Comparison of ENCODE assay signal across 12 cellular contexts in the genomic region with DNA sequence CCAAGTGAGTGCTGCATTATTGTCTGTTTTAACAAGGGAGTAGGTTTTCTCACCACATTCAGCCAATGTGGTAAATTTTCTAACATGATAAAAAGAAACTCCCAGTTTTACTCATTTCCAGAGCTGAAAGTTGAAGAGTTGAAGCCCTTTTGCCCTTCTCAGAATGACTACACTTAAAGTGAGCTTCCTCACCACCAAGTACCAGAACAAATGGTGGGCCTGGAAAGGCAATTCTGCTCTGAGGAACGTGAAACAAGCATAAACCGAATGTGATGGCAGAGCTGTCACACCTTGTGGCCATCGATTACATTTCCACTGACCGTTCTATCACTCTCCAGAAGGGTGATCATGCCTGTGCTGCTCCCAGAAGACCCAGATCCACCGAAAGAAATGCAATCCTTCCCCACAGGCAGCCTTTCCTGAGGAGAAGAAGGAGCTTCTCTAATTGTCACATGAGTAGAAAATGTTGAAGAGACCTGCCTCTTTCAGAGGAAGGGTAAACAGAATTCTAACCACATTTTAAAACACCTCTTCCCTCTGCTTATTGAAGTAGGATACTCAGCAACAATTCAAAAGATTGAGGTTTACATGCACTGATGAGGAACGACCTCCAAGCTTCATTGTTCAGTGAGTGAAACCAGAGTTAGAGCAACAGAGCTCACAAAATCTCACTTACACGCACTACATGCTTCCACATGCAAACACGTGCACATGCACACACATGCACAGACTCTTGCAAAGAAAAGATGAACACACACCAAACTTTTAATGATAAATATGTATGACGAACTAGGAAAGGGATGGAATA. TPM values are rescaled to one million over a fixed set of nuclear protein-coding genes. Genes with fewer than 3 reads are reported as not detected.
DNase-seq lines count a peak whose midpoint lies in the region; ATAC-seq and TF ChIP-seq lines count a peak whose summit lies in the region.
"Had no signal": no experiment of that assay in that cellular context is flagged by ENCODE, and none has a peak within 500 bp of the region (broad histone marks: within the 10 kb centered on the region; RNA-seq: fewer than 3 reads in every experiment).

No MANE protein-coding gene starts in this region.

- H3K36me3 Mint-ChIP-seq in activated CD4-positive, alpha-beta memory T cell treated with anti-CD3 and anti-CD28 coated beads, Interleukin-2, amount 10 ng/mL, durations not matched to agents 7 days and 5 days (ENCODE audit: low read depth), result peaks cover 10% of the 10 kb centered on the region

- no peak overlapping the region for H3K23ac ChIP-seq in neuronal stem cell (ENCODE audit: low read depth, low read length, poor library complexity)

- H2AFZ ChIP-seq in neuronal stem cell (ENCODE audit: low read length), result no peak overlapping the region

- peak; percentile 80 for DNase-seq in GM12864 (ENCODE audit: low read depth)
- DNase-seq in activated CD4-positive, alpha-beta memory T cell treated with anti-CD3 and anti-CD28 coated beads, Interleukin-2, amount 10 ng/mL, durations not matched to agents 7 days and 5 days, result peak; percentile 37
- DNase-seq in body of pancreas, result no peak
- no peak for DNase-seq in NCI-H69 (lab: John Stamatoyannopoulos, UW)
- DNase-seq in vagina (ENCODE audit: extremely low spot score in 2 of 2), result no peak
- no peak for DNase-seq in neuronal stem cell (ENCODE audit: low spot score)
- DNase-seq: islet precursor cell, thyroid gland had no signal

- H3K27me3 ChIP-seq in body of pancreas, result no peaks in the 10 kb centered on the region
- no peaks in the 10 kb centered on the region for H3K27me3 ChIP-seq in vagina
- H3K27me3 ChIP-seq in neuronal stem cell (ENCODE audit: control insufficient read depth in 3 of 3, insufficient read depth in 3 of 3, low read depth in 1 of 3, low read length in 3 of 3), result peaks cover 0 to 29% (median 0%) of the 10 kb centered on the region in 3 experiments
- H3K27me3 ChIP-seq: thyroid gland had no signal

- TF ChIP-seq POLR2A in body of pancreas (IDR thresholded peaks at IDR 0.05), result no peak
- no peak for TF ChIP-seq POLR2A in vagina (IDR thresholded peaks at IDR 0.05)

- H3K27me3 Mint-ChIP-seq in activated CD4-positive, alpha-beta memory T cell treated with anti-CD3 and anti-CD28 coated beads, Interleukin-2, amount 10 ng/mL, durations not matched to agents 7 days and 5 days, result peaks cover 82% of the 10 kb centered on the region

- peak overlapping the region; percentile 5 for H3K27ac Mint-ChIP-seq in activated CD4-positive, alpha-beta memory T cell treated with anti-CD3 and anti-CD28 coated beads, Interleukin-2, amount 10 ng/mL, durations not matched to agents 7 days and 5 days

- H3K79me1 ChIP-seq in neuronal stem cell (ENCODE audit: low read depth, low read length), result no peaks in the 10 kb centered on the region

- no peak overlapping the region for H2BK5ac ChIP-seq in neuronal stem cell (ENCODE audit: low read length)

- H3K14ac ChIP-seq in neuronal stem cell (ENCODE audit: low read length), result no peak overlapping the region

- no peak overlapping the region for H2AK5ac ChIP-seq in neuronal stem cell (ENCODE audit: low read depth, low read length)

- H3K4me1 Mint-ChIP-seq in activated CD4-positive, alpha-beta memory T cell treated with anti-CD3 and anti-CD28 coated beads, Interleukin-2, amount 10 ng/mL, durations not matched to agents 7 days and 5 days, result peaks cover 67% of the 10 kb centered on the region

- no peak overlapping the region for H3K4ac ChIP-seq in neuronal stem cell (ENCODE audit: low read length)

- H4K91ac ChIP-seq in neuronal stem cell (ENCODE audit: low read depth, low read length, poor library complexity), result no peak overlapping the region

- H4K8ac ChIP-seq in neuronal stem cell (ENCODE audit: low read depth, low read length), result no peak overlapping the region

- H3K36me3 ChIP-seq in body of pancreas (replicated peaks in 1 of 2; ENCODE audit: insufficient read depth in 1 of 2, low read depth in 2 of 2) (no peaks in the 10 kb centered on the region), vagina (no peaks in the 10 kb centered on the region), neuronal stem cell (replicated peaks in 1 of 2; ENCODE audit: control insufficient read depth in 2 of 2, insufficient read depth in 2 of 2, low read length in 2 of 2) (no peaks in the 10 kb centered on the region)
- H3K36me3 ChIP-seq: thyroid gland had no signal

- CTCF ChIA-PET in activated CD4-positive, alpha-beta memory T cell treated with anti-CD3 and anti-CD28 coated beads, Interleukin-2, amount 10 ng/mL, durations not matched to agents 7 days and 5 days (lab: Charles Lee), result interaction anchor here (1.5 kb wide), 1 partner anchor 23 kb away, joined by 7 read pairs; a partner anchor contains a TSS

- H3K4me1 ChIP-seq in body of pancreas, result no peaks in the 10 kb centered on the region
- no peaks in the 10 kb centered on the region for H3K4me1 ChIP-seq in vagina
- no peaks in the 10 kb centered on the region for H3K4me1 ChIP-seq in neuronal stem cell (ENCODE audit: control insufficient read depth in 2 of 2, insufficient read depth in 1 of 2, low read depth in 1 of 2, low read length in 2 of 2)
- H3K4me1 ChIP-seq: thyroid gland had no signal

- intact Hi-C loops in body of pancreas (cut with DNase I), result no loop called here
- intact Hi-C loops in vagina (cut with DNase I), result no loop called here

- POLR2A ChIA-PET in activated CD4-positive, alpha-beta memory T cell treated with anti-CD3 and anti-CD28 coated beads, Interleukin-2, amount 10 ng/mL, durations not matched to agents 7 days and 5 days (lab: Charles Lee), result interaction anchor here (0.7 to 2.0 kb wide), 12 partner anchors 10 to 505 kb away, joined by 3 to 23 read pairs (median 6); a partner anchor contains a TSS

- TF ChIP-seq CTCF in GM12864 (IDR thresholded peaks at IDR 0.05; ENCODE audit: low read depth, low read length, missing control alignments) (no peak), body of pancreas (IDR thresholded peaks at IDR 0.05) (no peak), vagina (IDR thresholded peaks at IDR 0.05) (no peak)

- no peak overlapping the region for H2BK120ac ChIP-seq in neuronal stem cell (ENCODE audit: low read depth, low read length)

- H3K9me3 ChIP-seq in body of pancreas (no peaks in the 10 kb centered on the region), vagina (no peaks in the 10 kb centered on the region), neuronal stem cell (replicated peaks in 1 of 2; ENCODE audit: control insufficient read depth in 2 of 2, insufficient read depth in 1 of 2, low read depth in 1 of 2, low read length in 2 of 2) (no peaks in the 10 kb centered on the region)
- H3K9me3 ChIP-seq: thyroid gland had no signal

- H3K4me3 ChIP-seq in GM12864 (ENCODE audit: low read depth, low read length) (no peak overlapping the region), body of pancreas (no peak overlapping the region), vagina (no peak overlapping the region), neuronal stem cell (ENCODE audit: low read length in 2 of 2) (no peak overlapping the region)
- H3K4me3 ChIP-seq: thyroid gland had no signal

- no peak overlapping the region for H3K4me2 ChIP-seq in neuronal stem cell (ENCODE audit: insufficient read depth, low read length, poor library complexity, severe bottlenecking)

- H3K27ac ChIP-seq in body of pancreas, result no peak overlapping the region
- H3K27ac ChIP-seq in vagina, result no peak overlapping the region
- no peak overlapping the region for H3K27ac ChIP-seq in neuronal stem cell (replicated peaks; ENCODE audit: low read length)
- H3K27ac ChIP-seq: thyroid gland had no signal

- H2BK15ac ChIP-seq in neuronal stem cell (ENCODE audit: low read length), result no peak overlapping the region

- no peak overlapping the region for H3K18ac ChIP-seq in neuronal stem cell (ENCODE audit: low read length)

- no peak overlapping the region for H2BK12ac ChIP-seq in neuronal stem cell (ENCODE audit: low read length)

- H3K9me3 Mint-ChIP-seq in activated CD4-positive, alpha-beta memory T cell treated with anti-CD3 and anti-CD28 coated beads, Interleukin-2, amount 10 ng/mL, durations not matched to agents 7 days and 5 days, result peaks cover 10% of the 10 kb centered on the region

- no peak overlapping the region for H3K9ac ChIP-seq in neuronal stem cell (ENCODE audit: low read depth, low read length, poor library complexity)

- 67 to 84% methylated on average over 9 of the region's 9 CpGs for WGBS in body of pancreas, 2 donors
- WGBS in neuronal stem cell (ENCODE audit: extremely low coverage in 2 of 2, insufficient read length in 2 of 2, insufficient replicate concordance in 1 of 2), 2 donors, result no CpG with 5 or more reads among the region's 9 CpGs

- ATAC-seq in GM19351 (IDR thresholded peaks at IDR 0.05; ENCODE audit: unreplicated experiment) (peak; percentile 73), HG03039 (IDR thresholded peaks at IDR 0.05; ENCODE audit: unreplicated experiment) (peak; percentile 58), body of pancreas (no peak)
- ATAC-seq: Panc1 had no signal

- H3K4me3 Mint-ChIP-seq in activated CD4-positive, alpha-beta memory T cell treated with anti-CD3 and anti-CD28 coated beads, Interleukin-2, amount 10 ng/mL, durations not matched to agents 7 days and 5 days, result no peak overlapping the region

RNA-seq across cellular contexts. Expression of a gene that starts 21.4 kb away (rescaled TPM):
- total RNA-seq in activated CD4-positive, alpha-beta memory T cell treated with anti-CD3 and anti-CD28 coated beads, Interleukin-2, amount 10 ng/mL, durations not matched to agents 7 days and 5 days, result under 1 TPM; 0.28 TPM
- not detected for total RNA-seq in body of pancreas
- total RNA-seq in vagina, result not detected
- not detected for polyA plus RNA-seq in neuronal stem cell (2013, experiment 1 of 2)
- not detected for polyA plus RNA-seq in neuronal stem cell (2013, experiment 2 of 2)
- total RNA-seq: HT-29, thyroid gland had no signal

RNA-seq across cellular contexts. Expression of a gene that starts 23.0 kb away (rescaled TPM):
- total RNA-seq in activated CD4-positive, alpha-beta memory T cell treated with anti-CD3 and anti-CD28 coated beads, Interleukin-2, amount 10 ng/mL, durations not matched to agents 7 days and 5 days, result 1 to 10 TPM; 7.9 to 8.4 TPM
- total RNA-seq in body of pancreas, result 10 to 100 TPM; 12.5 to 14.5 TPM
- 9.1 TPM for total RNA-seq in vagina
- 32.7 TPM for polyA plus RNA-seq in neuronal stem cell (2013, experiment 1 of 2)
- 34.2 TPM for polyA plus RNA-seq in neuronal stem cell (2013, experiment 2 of 2)

Comparison
In these comparisons a context has a peak if more than half of its experiments do, and no peak if none do; other contexts are left out.
1. DNase-seq: peak in GM12864 (single experiment) and activated CD4-positive, alpha-beta memory T cell treated with anti-CD3 and anti-CD28 coated beads, Interleukin-2, amount 10 ng/mL, durations not matched to agents 7 days and 5 days (single experiment); none in body of pancreas (0 of 4), NCI-H69 (single experiment), vagina (0 of 2) and neuronal stem cell (single experiment).